In genomic region chr15:97627634-97628033, GRCh38 we compare ENCODE assay signal across 8 cellular contexts.
"Had no signal": no experiment of that assay in that cellular context is flagged by ENCODE, and none has a peak within 500 bp of the region (broad histone marks: within the 10 kb centered on the region; RNA-seq: fewer than 3 reads in every experiment).

No MANE protein-coding gene starts in this region.

- FAIRE-seq: G401.6, GM12878, GM12891, GM12892, GM18507, GM19239 had no signal

- ATAC-seq: GM12878 had no signal

- DNase-seq: GDM1, GF-D8 had no signal

- H3K4me3 ChIP-seq: GM12878 had no signal
